12 cellular contexts compared by ENCODE assay signal in genomic region chr20:33875055-33875454, GRCh38.
DNase-seq lines count a peak whose midpoint lies in the region; ATAC-seq and TF ChIP-seq lines count a peak whose summit lies in the region.
"Had no signal": no experiment of that assay in that cellular context is flagged by ENCODE, and none has a peak within 500 bp of the region (broad histone marks: within the 10 kb centered on the region; RNA-seq: fewer than 3 reads in every experiment).

No MANE protein-coding gene starts in this region.

- peak; percentile 57 for ATAC-seq in GM18498 (IDR thresholded peaks at IDR 0.05; ENCODE audit: unreplicated experiment)
- peak; percentile 72 for ATAC-seq in GM21529 (IDR thresholded peaks at IDR 0.05; ENCODE audit: unreplicated experiment)
- ATAC-seq in HG03135 (IDR thresholded peaks at IDR 0.05; ENCODE audit: unreplicated experiment) = peak; percentile 78
- peak; percentile 51 for ATAC-seq in T-helper 17 cell
- no peak for ATAC-seq in GM19397 (IDR thresholded peaks at IDR 0.05; ENCODE audit: unreplicated experiment)
- ATAC-seq: K562; natural killer cell treated with Interleukin-12 subunit alpha and Interleukin-12 subunit beta and Interleukin-15 and Interleukin-18, amount 100 ng/mL, for 72 hours had no signal

- H3K4me1 Mint-ChIP-seq in T-helper 17 cell = peaks cover 6% of the 10 kb centered on the region

- no peaks in the 10 kb centered on the region for H3K27me3 Mint-ChIP-seq in T-helper 17 cell

- H3K27ac ChIP-seq in tibial artery = no peak overlapping the region
- H3K27ac ChIP-seq: dorsolateral prefrontal cortex had no signal

- H3K4me3 Mint-ChIP-seq in T-helper 17 cell = no peak overlapping the region
- H3K4me3 Mint-ChIP-seq: natural killer cell treated with Interleukin-12 subunit alpha and Interleukin-12 subunit beta and Interleukin-15 and Interleukin-18, amount 100 ng/mL, for 72 hours had no signal

- H3K9me3 ChIP-seq in T-helper 17 cell (ENCODE audit: control insufficient read depth, low read length, poor library complexity, severe bottlenecking) (no peaks in the 10 kb centered on the region), tibial artery (peaks cover 0 to 10% (median 7%) of the 10 kb centered on the region in 3 donors)

- intact Hi-C loops in tibial artery (cut with DNase I; ENCODE audit: low total_unique reads) = no loop called here

- DNase-seq in T-helper 17 cell (no peak), globus pallidus (ENCODE audit: low spot score) (no peak), tibial artery (no peak), SW 1271 (lab: John Stamatoyannopoulos, UW) (no peak)
- DNase-seq: dorsolateral prefrontal cortex, foreskin melanocyte had no signal

- no peak for TF ChIP-seq CTCF in tibial artery (IDR thresholded peaks at IDR 0.05)

- H3K36me3 Mint-ChIP-seq in T-helper 17 cell (ENCODE audit: low read depth) = peaks cover 4% of the 10 kb centered on the region

- no peaks in the 10 kb centered on the region for H3K36me3 ChIP-seq in tibial artery

- H3K27me3 ChIP-seq in tibial artery = no peaks in the 10 kb centered on the region
- H3K27me3 ChIP-seq: dorsolateral prefrontal cortex had no signal

- peaks cover 0 to 13% (median 8%) of the 10 kb centered on the region in 4 donors for H3K4me1 ChIP-seq in tibial artery

- H3K4me3 ChIP-seq in tibial artery = no peak overlapping the region
- H3K4me3 ChIP-seq: dorsolateral prefrontal cortex, K562 had no signal

- H3K27ac Mint-ChIP-seq in T-helper 17 cell = no peak overlapping the region
- H3K27ac Mint-ChIP-seq: natural killer cell treated with Interleukin-12 subunit alpha and Interleukin-12 subunit beta and Interleukin-15 and Interleukin-18, amount 100 ng/mL, for 72 hours had no signal
